Comparison of ENCODE assay signal across 18 cellular contexts in the genomic region with DNA sequence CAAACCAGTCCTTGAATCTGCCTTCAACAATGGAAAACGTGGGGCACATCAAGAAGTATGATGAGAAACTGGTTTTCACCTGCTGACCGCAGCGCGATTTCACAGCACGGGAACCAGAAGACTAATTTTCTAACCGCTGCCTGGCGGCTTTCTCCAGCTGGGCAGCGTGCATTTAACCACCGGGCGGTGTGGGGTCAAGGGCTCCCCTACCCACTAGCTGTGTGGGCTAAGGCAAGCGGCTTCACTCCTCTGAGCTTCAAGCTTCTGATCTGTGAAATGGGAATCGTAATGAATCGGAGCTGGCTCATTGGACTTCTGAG. TPM values are rescaled to one million over a fixed set of nuclear protein-coding genes. Genes with fewer than 3 reads are reported as not detected.
"Had no signal": no experiment of that assay in that cellular context is flagged by ENCODE, and none has a peak within 500 bp of the region (broad histone marks: within the 10 kb centered on the region; RNA-seq: fewer than 3 reads in every experiment).

No MANE protein-coding gene starts in this region.

- H3K36me3 ChIP-seq: breast epithelium, gastrocnemius medialis, tibial artery, vagina had no signal

- H3K4me1 Mint-ChIP-seq: natural killer cell had no signal

- H3K36me3 Mint-ChIP-seq: natural killer cell had no signal

- H3K9me3 ChIP-seq: breast epithelium, gastrocnemius medialis, tibial artery, vagina had no signal

- H3K27ac ChIP-seq: breast epithelium, gastrocnemius medialis, tibial artery, vagina had no signal

- ATAC-seq: activated CD4-positive, CD25-positive, alpha-beta regulatory T cell treated with anti-CD3 and anti-CD28 coated beads, Interleukin-2, amount 50 U/mL, for 24 hours; activated CD8-positive, alpha-beta T cell treated with anti-CD3 and anti-CD28 coated beads, Interleukin-2, amount 10 ng/mL, durations not matched to agents 7 days and 5 days; activated T-cell treated with anti-CD3 and anti-CD28 coated beads, Interleukin-2, amount 50 U/mL, for 4 hours; esophagus mucosa; gastrocnemius medialis; natural killer cell had no signal

- FAIRE-seq: astrocyte had no signal

- H3K4me3 ChIP-seq: breast epithelium, gastrocnemius medialis, tibial artery, vagina had no signal

- H3K27ac Mint-ChIP-seq: activated CD4-positive, alpha-beta T cell treated with anti-CD3 and anti-CD28 coated beads, Interleukin-2, amount 10 ng/mL, durations not matched to agents 7 days and 5 days; activated CD8-positive, alpha-beta T cell treated with anti-CD3 and anti-CD28 coated beads, Interleukin-2, amount 10 ng/mL, durations not matched to agents 7 days and 5 days; natural killer cell had no signal

- DNase-seq: activated CD4-positive, alpha-beta T cell treated with anti-CD3 and anti-CD28 coated beads, Interleukin-2, amount 10 ng/mL, durations not matched to agents 7 days and 5 days; activated CD8-positive, alpha-beta T cell treated with anti-CD3 and anti-CD28 coated beads, Interleukin-2, amount 10 ng/mL, durations not matched to agents 7 days and 5 days; activated naive CD4-positive, alpha-beta T cell treated with anti-CD3 and anti-CD28 coated beads, Interleukin-2, amount 50 U/mL, for 16 hours; activated T-cell treated with anti-CD3 and anti-CD28 coated beads, Interleukin-2, amount 50 U/mL, for 4 hours; effector CD8-positive, alpha-beta T cell; gastrocnemius medialis; left cardiac atrium; natural killer cell; stimulated activated CD4-positive, alpha-beta T cell treated with anti-CD3 and anti-CD28 coated beads, Interleukin-12 subunit alpha, Interleukin-12 subunit beta, amount 100 ng/mL, for 4 hours; stimulated activated CD4-positive, alpha-beta T cell treated with anti-CD3 and anti-CD28 coated beads, Interleukin-1b, Interleukin-23, amount 100 ng/mL, for 48 hours; stimulated activated CD8-positive, alpha-beta memory T cell treated with anti-CD3 and anti-CD28 coated beads, Interleukin-4, amount 100 ng/mL, for 48 hours; stimulated activated naive CD4-positive, alpha-beta T cell had no signal

- H3K9me3 Mint-ChIP-seq: activated CD4-positive, alpha-beta T cell treated with anti-CD3 and anti-CD28 coated beads, Interleukin-2, amount 10 ng/mL, durations not matched to agents 7 days and 5 days; activated T-cell treated with anti-CD3 and anti-CD28 coated beads, Interleukin-2, amount 50 U/mL, for 4 hours; natural killer cell had no signal

- H3K4me3 Mint-ChIP-seq: activated CD4-positive, alpha-beta T cell treated with anti-CD3 and anti-CD28 coated beads, Interleukin-2, amount 10 ng/mL, durations not matched to agents 7 days and 5 days; activated CD8-positive, alpha-beta T cell treated with anti-CD3 and anti-CD28 coated beads, Interleukin-2, amount 10 ng/mL, durations not matched to agents 7 days and 5 days; activated T-cell treated with anti-CD3 and anti-CD28 coated beads, Interleukin-2, amount 50 U/mL, for 4 hours; natural killer cell had no signal

RNA-seq across cellular contexts. Expression of a gene that starts 4.2 kb away (rescaled TPM):
- total RNA-seq: activated CD4-positive, alpha-beta T cell treated with anti-CD3 and anti-CD28 coated beads, Interleukin-2, amount 10 ng/mL, durations not matched to agents 7 days and 5 days; activated CD8-positive, alpha-beta T cell treated with anti-CD3 and anti-CD28 coated beads, Interleukin-2, amount 10 ng/mL, durations not matched to agents 7 days and 5 days had no signal
